9 cellular contexts compared by ENCODE assay signal in genomic region chr12:92070054-92070863, GRCh38.
DNase-seq lines count a peak whose midpoint lies in the region; ATAC-seq, FAIRE-seq and TF ChIP-seq lines count a peak whose summit lies in the region.
"Had no signal": no experiment of that assay in that cellular context is flagged by ENCODE, and none has a peak within 500 bp of the region (broad histone marks: within the 10 kb centered on the region; RNA-seq: fewer than 3 reads in every experiment).

No MANE protein-coding gene starts in this region.

- H3K4me3 ChIP-seq in urinary bladder (ENCODE audit: low read depth, low read length) = no peak overlapping the region

- no peak for TF ChIP-seq CTCF in omental fat pad (IDR thresholded peaks at IDR 0.05)

- 72% methylated on average over 8 of the region's 8 CpGs for WGBS in urinary bladder

- H3K27ac ChIP-seq in urinary bladder (ENCODE audit: low read depth) = peak overlapping the region; percentile 15

- no peak for FAIRE-seq in HTR-8/SVneo (lab: Jason Lieb, UNC)

- H3K4me1 ChIP-seq in urinary bladder (ENCODE audit: insufficient read depth) = peaks cover 1% of the 10 kb centered on the region

- H3K36me3 ChIP-seq in urinary bladder (ENCODE audit: insufficient read depth) = no peaks in the 10 kb centered on the region

- DNase-seq in HT-29 (ENCODE audit: low spot score) (peak; percentile 88), left lobe of liver (ENCODE audit: low spot score) (peak; percentile 83), HTR-8/SVneo (ENCODE audit: insufficient read length, low spot score) (no peak), amygdala (lab: John Stamatoyannopoulos, UW) (no peak), omental fat pad (ENCODE audit: low spot score) (no peak)
- DNase-seq: NCI-H1048 had no signal

- ATAC-seq in GM19452 (IDR thresholded peaks at IDR 0.05; ENCODE audit: unreplicated experiment) (peak; percentile 62), left lobe of liver (peak; percentile 76), omental fat pad (ENCODE audit: low FRiP score) (no peak)
- ATAC-seq: stimulated activated effector memory CD8-positive, alpha-beta T cell treated with anti-CD3 and anti-CD28 coated beads, Interleukin-12 subunit alpha, Interleukin-12 subunit beta, amount 100 ng/mL, for 72 hours had no signal

Comparison
In these comparisons a context has a peak if more than half of its experiments do, and no peak if none do; other contexts are left out.
1. DNase-seq: peak in HT-29 (single experiment) and left lobe of liver (single experiment); none in HTR-8/SVneo (single experiment), amygdala (0 of 56) and omental fat pad (single experiment).